9 cellular contexts compared by ENCODE assay signal in genomic region chr10:118106426-118106825, GRCh38. TPM values are rescaled to one million over a fixed set of nuclear protein-coding genes. Genes with fewer than 3 reads are reported as not detected.
DNase-seq lines count a peak whose midpoint lies in the region; ATAC-seq and TF ChIP-seq lines count a peak whose summit lies in the region.
"Had no signal": no experiment of that assay in that cellular context is flagged by ENCODE, and none has a peak within 500 bp of the region (broad histone marks: within the 10 kb centered on the region; RNA-seq: fewer than 3 reads in every experiment).

No MANE protein-coding gene starts in this region.

- H3K9me3 ChIP-seq in SK-N-SH (no peaks in the 10 kb centered on the region), iPS DF 6.9 (ENCODE audit: control insufficient read depth, insufficient read depth, low read length) (no peaks in the 10 kb centered on the region)

- H3K9ac ChIP-seq in SK-N-SH, result no peak overlapping the region

- H3K4me3 ChIP-seq in AG09309 (ENCODE audit: control insufficient read depth, low read depth, low read length), result no peak overlapping the region
- H3K4me3 ChIP-seq in SK-N-SH (ENCODE audit: low read depth in 2 of 2, low read length in 1 of 2), result no peak overlapping the region; a peak in 1 of 4 replicates
- H3K4me3 ChIP-seq in iPS DF 6.9 (ENCODE audit: low read length), result no peak overlapping the region

- no peak for TF ChIP-seq EP300 in SK-N-SH (IDR thresholded peaks at IDR 0.05; ENCODE audit: borderline replicate concordance in 1 of 2, low read depth in 1 of 2, low read length in 1 of 2)

- no peak for DNase-seq in AG09309 (ENCODE audit: low read depth)
- DNase-seq in SK-N-SH, result no peak
- peak; percentile 20 for DNase-seq in iPS DF 6.9 (ENCODE audit: low read depth, low spot score)
- DNase-seq in cerebellum (ENCODE audit: low spot score), result no peak
- no peak for DNase-seq in activated naive CD4-positive, alpha-beta T cell treated with anti-CD3 and anti-CD28 coated beads, Interleukin-2, amount 50 U/mL, for 72 hours (ENCODE audit: low spot score in 2 of 2)
- DNase-seq in LoVo (ENCODE audit: low spot score), result no peak

- H3K9me2 ChIP-seq in SK-N-SH, result no peaks in the 10 kb centered on the region

- H3K27ac Mint-ChIP-seq in activated naive CD4-positive, alpha-beta T cell treated with anti-CD3 and anti-CD28 coated beads, Interleukin-2, amount 50 U/mL, for 72 hours, result no peak overlapping the region
- H3K27ac Mint-ChIP-seq: memory B cell had no signal

- POLR2A ChIA-PET in SK-N-SH (lab: Yijun Ruan, JAX), result interaction anchor here (0.9 kb wide), 1 partner anchor 132 kb away, joined by 3 read pairs; no protein-coding TSS in a partner anchor

- H3K4me1 ChIP-seq in SK-N-SH (ENCODE audit: control insufficient read depth in 1 of 2, insufficient read depth in 2 of 2, low read depth in 1 of 2, low read length in 1 of 2) (peaks cover 0 to 8% of the 10 kb centered on the region in 2 experiments; a peak in 2 of 4 replicates), iPS DF 6.9 (ENCODE audit: control insufficient read depth, insufficient read depth, low read length) (no peaks in the 10 kb centered on the region)

- H3K36me3 Mint-ChIP-seq in activated naive CD4-positive, alpha-beta T cell treated with anti-CD3 and anti-CD28 coated beads, Interleukin-2, amount 50 U/mL, for 72 hours, result peaks cover 0 to 4% of the 10 kb centered on the region in 2 donors
- H3K36me3 Mint-ChIP-seq: memory B cell had no signal

- no peaks in the 10 kb centered on the region for H3K79me2 ChIP-seq in SK-N-SH (ENCODE audit: insufficient read depth)

- ATAC-seq in GM21367 (IDR thresholded peaks at IDR 0.05; ENCODE audit: unreplicated experiment), result peak; percentile 50
- ATAC-seq in activated naive CD4-positive, alpha-beta T cell treated with anti-CD3 and anti-CD28 coated beads, Interleukin-2, amount 50 U/mL, for 72 hours, result no peak
- ATAC-seq in HG03378 (IDR thresholded peaks at IDR 0.05; ENCODE audit: unreplicated experiment), result no peak

- H3K36me3 ChIP-seq in SK-N-SH (replicated peaks in 1 of 2; ENCODE audit: control insufficient read depth in 1 of 2, insufficient read depth in 2 of 2, low read length in 1 of 2), result no peaks in the 10 kb centered on the region
- H3K36me3 ChIP-seq in iPS DF 6.9 (ENCODE audit: control insufficient read depth, insufficient read depth, low read length), result no peaks in the 10 kb centered on the region

- no peaks in the 10 kb centered on the region for H3F3A ChIP-seq in SK-N-SH (replicated peaks; ENCODE audit: insufficient read depth)

- H3K9me3 Mint-ChIP-seq in activated naive CD4-positive, alpha-beta T cell treated with anti-CD3 and anti-CD28 coated beads, Interleukin-2, amount 50 U/mL, for 72 hours, result no peaks in the 10 kb centered on the region
- H3K9me3 Mint-ChIP-seq: memory B cell had no signal

- 53% methylated on average over 3 of the region's 3 CpGs for WGBS in SK-N-SH (ENCODE audit: low lambda C conversion rate)
- no CpG with 5 or more reads among the region's 3 CpGs for WGBS in iPS DF 6.9 (ENCODE audit: insufficient coverage, insufficient read length)

- H3K4me2 ChIP-seq in SK-N-SH, result no peak overlapping the region

- H3K27ac ChIP-seq in SK-N-SH (ENCODE audit: low read depth in 2 of 2, low read length in 1 of 2) (no peak overlapping the region), iPS DF 6.9 (ENCODE audit: low read length) (no peak overlapping the region)

- peak; percentile 42 for TF ChIP-seq CTCF in AG09309 (IDR thresholded peaks at IDR 0.05; ENCODE audit: control insufficient read depth, insufficient read depth, low read depth, low read length, missing control alignments)
- peak; percentile 52 for TF ChIP-seq CTCF in SK-N-SH (IDR thresholded peaks at IDR 0.05)

- CTCF ChIA-PET in SK-N-SH (lab: Yijun Ruan, JAX), result interaction anchor here (0.9 to 1.6 kb wide), 4 partner anchors 12 to 569 kb away, joined by 3 to 5 read pairs (median 4); no protein-coding TSS in a partner anchor

- H4K20me1 ChIP-seq in SK-N-SH (ENCODE audit: insufficient read depth), result no peaks in the 10 kb centered on the region

- H2AFZ ChIP-seq in SK-N-SH (ENCODE audit: low read depth), result no peak overlapping the region

- no peaks in the 10 kb centered on the region for H3K27me3 ChIP-seq in SK-N-SH (ENCODE audit: insufficient read depth)
- no peaks in the 10 kb centered on the region for H3K27me3 ChIP-seq in iPS DF 6.9 (ENCODE audit: control insufficient read depth, insufficient read depth, low read length)

- peak; percentile 22; the same call in 1 of the 2 replicates for TF ChIP-seq RAD21 in SK-N-SH (IDR thresholded peaks at IDR 0.05; ENCODE audit: low read length)

TF ChIP-seq in SK-N-SH, 30 proteins besides CTCF, POLR2A, EP300 and RAD21:
- no peak for TF ChIP-seq TEAD4 (IDR thresholded peaks at IDR 0.05; ENCODE audit: borderline replicate concordance, insufficient read depth)
- TF ChIP-seq GABPA (IDR thresholded peaks at IDR 0.05; ENCODE audit: low read depth), result no peak
- TF ChIP-seq MXI1 (IDR thresholded peaks at IDR 0.05; ENCODE audit: low read depth, low read length), result no peak
- no peak for TF ChIP-seq MAX (IDR thresholded peaks at IDR 0.05; ENCODE audit: low read depth)
- TF ChIP-seq YY1 (IDR thresholded peaks at IDR 0.05; ENCODE audit: low read depth), result no peak
- TF ChIP-seq PBX3 (IDR thresholded peaks at IDR 0.05), result no peak
- TF ChIP-seq MEF2A (IDR thresholded peaks at IDR 0.05; ENCODE audit: borderline replicate concordance, low read depth), result no peak
- no peak for TF ChIP-seq GATA2 (CRISPR knock-in tag; IDR thresholded peaks at IDR 0.05)
- TF ChIP-seq EZH2phosphoT487 (IDR thresholded peaks at IDR 0.05; ENCODE audit: borderline replicate concordance, low read depth), result no peak
- no peak for TF ChIP-seq RXRA (IDR thresholded peaks at IDR 0.05; ENCODE audit: borderline replicate concordance, low read depth)
- no peak for TF ChIP-seq TAF1 (IDR thresholded peaks at IDR 0.05; ENCODE audit: borderline replicate concordance, low read depth, low read length)
- no peak for TF ChIP-seq FOXM1 (IDR thresholded peaks at IDR 0.05; ENCODE audit: low read depth)
- TF ChIP-seq IRF3 (IDR thresholded peaks at IDR 0.05; ENCODE audit: low read depth, low read length), result no peak
- TF ChIP-seq ZBTB33 (IDR thresholded peaks at IDR 0.05; ENCODE audit: borderline replicate concordance, low read depth), result no peak
- TF ChIP-seq TCF12 (IDR thresholded peaks at IDR 0.05), result no peak
- no peak for TF ChIP-seq RFX5 (IDR thresholded peaks at IDR 0.05; ENCODE audit: low read length)
- TF ChIP-seq RCOR1 (IDR thresholded peaks at IDR 0.05; ENCODE audit: low read length), result no peak
- no peak for TF ChIP-seq NFIC (IDR thresholded peaks at IDR 0.05; ENCODE audit: borderline replicate concordance)
- no peak for TF ChIP-seq NRF1 (IDR thresholded peaks at IDR 0.05; ENCODE audit: low read depth, low read length)

RNA-seq across cellular contexts. Expression of gene RAB11FIP2, which starts 59.7 kb away (rescaled TPM):
- 3.0 and 4.4 TPM in 2 replicates for polyA plus RNA-seq in SK-N-SH (2012; rRNA removed)
- 4.7 and 6.6 TPM in 2 replicates for polyA plus RNA-seq in SK-N-SH (2012; cell fraction: cytosol; rRNA removed)
- 3.0 and 6.2 TPM in 2 replicates for polyA plus RNA-seq in SK-N-SH (2012; cell fraction: nucleus; rRNA removed)
- 40.0 TPM for total RNA-seq in cerebellum
- 10 to 100 TPM; 11.8 to 18.0 TPM for total RNA-seq in activated naive CD4-positive, alpha-beta T cell treated with anti-CD3 and anti-CD28 coated beads, Interleukin-2, amount 50 U/mL, for 72 hours
